In the genomic region with DNA sequence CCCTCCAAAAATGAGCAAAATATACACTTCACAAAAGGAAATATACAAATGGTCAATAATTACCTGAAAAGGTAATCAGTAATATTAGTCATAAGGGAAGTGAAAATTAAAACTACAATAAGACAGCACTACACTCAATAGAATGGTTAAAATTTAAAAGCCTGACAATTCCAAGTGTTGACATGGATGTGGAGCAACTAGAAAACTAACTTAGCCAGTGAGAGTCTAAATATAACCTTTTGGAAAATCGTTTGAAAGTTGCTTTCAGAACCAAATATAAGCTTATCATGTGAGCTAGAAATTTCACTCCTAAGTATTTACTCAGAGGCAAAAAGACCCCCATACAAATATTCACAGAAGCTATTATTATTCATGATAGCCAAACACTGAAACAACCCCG, we compare ENCODE assay signal across 25 cellular contexts.
DNase-seq lines count a peak whose midpoint lies in the region; ATAC-seq, FAIRE-seq and TF ChIP-seq lines count a peak whose summit lies in the region.
"Had no signal": no experiment of that assay in that cellular context is flagged by ENCODE, and none has a peak within 500 bp of the region (broad histone marks: within the 10 kb centered on the region; RNA-seq: fewer than 3 reads in every experiment).

No MANE protein-coding gene starts in this region.

- ATAC-seq in HepG2 = no peak
- no peak for ATAC-seq in right lobe of liver
- no peak for ATAC-seq in WTC11
- no peak for ATAC-seq in HG02973 (IDR thresholded peaks at IDR 0.05; ENCODE audit: unreplicated experiment)
- ATAC-seq: GM12878 had no signal

- H3K27me3 ChIP-seq in HepG2 (ENCODE audit: control insufficient read depth in 1 of 2, insufficient read depth in 2 of 2, low read length in 2 of 2) = peaks cover 1 to 66% of the 10 kb centered on the region in 2 experiments; a peak in 3 of 5 replicates
- peaks cover 0 to 14% of the 10 kb centered on the region in 2 donors for H3K27me3 ChIP-seq in right lobe of liver
- H3K27me3 ChIP-seq in BLaER1 = no peaks in the 10 kb centered on the region

- intact Hi-C loops in HepG2 (cut with micrococcal nuclease; ENCODE audit: unreplicated experiment) (no loop called here), right lobe of liver (cut with DNase I) (no loop called here)

- no peaks in the 10 kb centered on the region for H3K79me2 ChIP-seq in HepG2 (ENCODE audit: insufficient read depth, low read length)

- WGBS in HepG2 (ENCODE audit: low lambda C conversion rate) = 50% methylated on average over 2 of the region's 2 CpGs
- 44% methylated on average over 1 of the region's 2 CpGs for WGBS in right lobe of liver (ENCODE audit: insufficient coverage, low coverage, low lambda C conversion rate, missing lambda C conversion rate)

- H4K20me1 ChIP-seq in HepG2 (ENCODE audit: insufficient read depth, low read length) = no peaks in the 10 kb centered on the region
- H4K20me1 ChIP-seq in BLaER1 = no peaks in the 10 kb centered on the region

- POLR2A ChIA-PET in HepG2 (lab: Yijun Ruan, JAX) (no interaction called here), WTC11 (lab: Charles Lee) (no interaction called here)

- H3K4me2 ChIP-seq in HepG2 (ENCODE audit: low read depth, low read length) (no peak overlapping the region), BLaER1 (peak overlapping the region; percentile 94; the same call in 1 of the 2 replicates)

- no peak overlapping the region for H2AFZ ChIP-seq in HepG2 (ENCODE audit: low read length)

- TF ChIP-seq POLR2A in HepG2 (IDR thresholded peaks at IDR 0.05; ENCODE audit: insufficient read depth in 1 of 2, low read depth in 2 of 2, low read length in 2 of 2) = no peak
- no peak for TF ChIP-seq POLR2A in right lobe of liver (IDR thresholded peaks at IDR 0.05)

- in situ Hi-C loops in HepG2 (cut with HindIII; ENCODE audit: extremely low pct_ligation_motif_present, low pct_unique_long_range_greater_than_20kb) = loop anchor here (10.0 kb wide), 1 partner anchor 167 kb away; no protein-coding TSS in a partner anchor

- TF ChIP-seq CTCF in HepG2 (CRISPR knock-in tag; IDR thresholded peaks at IDR 0.05) = no peak
- no peak for TF ChIP-seq CTCF in right lobe of liver (IDR thresholded peaks at IDR 0.05)
- no peak for TF ChIP-seq CTCF in WTC11 (IDR thresholded peaks at IDR 0.05)

- TF ChIP-seq EP300 in HepG2 (IDR thresholded peaks at IDR 0.05; ENCODE audit: low read depth in 2 of 2, low read length in 2 of 2) = no peak
- TF ChIP-seq EP300 in HepG2 (CRISPR knock-in tag; IDR thresholded peaks at IDR 0.05; ENCODE audit: borderline replicate concordance) = no peak

- TF ChIP-seq RAD21 in HepG2 (CRISPR knock-in tag; IDR thresholded peaks at IDR 0.05) = no peak

- peaks cover 32% of the 10 kb centered on the region for H3K27me3 Mint-ChIP-seq in WTC11 (ENCODE audit: low read depth)

- H3K9me3 ChIP-seq in HepG2 (ENCODE audit: low read length) (no peaks in the 10 kb centered on the region), right lobe of liver (no peaks in the 10 kb centered on the region), BLaER1 (peaks cover 10% of the 10 kb centered on the region)

- H3K4me1 Mint-ChIP-seq in WTC11 = peaks cover 11% of the 10 kb centered on the region
- H3K4me1 Mint-ChIP-seq: CD4-positive, alpha-beta memory T cell; CD4-positive, CD25-positive, alpha-beta regulatory T cell had no signal

- DNase-seq in HepG2 (ENCODE audit: low spot score) (no peak), right lobe of liver (no peak), WTC11 (ENCODE audit: low spot score) (no peak), retina (no peak)
- no peak for DNase-seq in activated naive CD4-positive, alpha-beta T cell treated with anti-CD3 and anti-CD28 coated beads, Interleukin-2, amount 50 U/mL, for 16 hours
- DNase-seq: ACHN; C1 segment of cervical spinal cord; CD4-positive, alpha-beta memory T cell; CD4-positive, CD25-positive, alpha-beta regulatory T cell; CD8-positive, alpha-beta memory T cell; COR-L47; DMS 273 treated with DMSO at 0.1 percent for 48 hours; DMS153; DMS53; DMS79; DND-41; EL; GDM1 had no signal

- no peaks in the 10 kb centered on the region for H3K36me3 ChIP-seq in HepG2 (replicated peaks in 1 of 2; ENCODE audit: control insufficient read depth in 1 of 2, insufficient read depth in 2 of 2, low read length in 2 of 2)
- no peaks in the 10 kb centered on the region for H3K36me3 ChIP-seq in right lobe of liver
- H3K36me3 ChIP-seq in BLaER1 = no peaks in the 10 kb centered on the region

- H3K9me3 Mint-ChIP-seq in WTC11 = peaks cover 17% of the 10 kb centered on the region

- no peak for FAIRE-seq in HepG2 (lab: Jason Lieb, UNC)
- FAIRE-seq: GM12878, GM12892, GM18507 had no signal

- H3K27ac ChIP-seq in HepG2 (ENCODE audit: extremely low read length, insufficient read depth, low read length) (no peak overlapping the region), right lobe of liver (no peak overlapping the region), BLaER1 (no peak overlapping the region)
- H3K27ac ChIP-seq: 22Rv1 had no signal

- no TSS peak for BruUV-seq in HepG2 (replicated peaks; lab: Mats Ljungman, UMichigan)

- H3K9ac ChIP-seq in HepG2 (ENCODE audit: insufficient read depth, low read depth, low read length) (no peak overlapping the region), BLaER1 (no peak overlapping the region)

- H3K36me3 Mint-ChIP-seq in WTC11 = peaks cover 9% of the 10 kb centered on the region
- H3K36me3 Mint-ChIP-seq: CD14-positive monocyte; CD4-positive, alpha-beta memory T cell had no signal

- no peaks in the 10 kb centered on the region for H3K4me1 ChIP-seq in HepG2 (ENCODE audit: insufficient read depth, low read length)
- H3K4me1 ChIP-seq in right lobe of liver = no peaks in the 10 kb centered on the region
- H3K4me1 ChIP-seq in BLaER1 = peaks cover 90% of the 10 kb centered on the region

- H3K4me3 Mint-ChIP-seq in WTC11 = no peak overlapping the region
- H3K4me3 Mint-ChIP-seq: CD4-positive, alpha-beta memory T cell; CD8-positive, alpha-beta memory T cell had no signal

- no peak overlapping the region for H3K27ac Mint-ChIP-seq in WTC11
- H3K27ac Mint-ChIP-seq: CD14-positive monocyte; CD4-positive, alpha-beta memory T cell; CD4-positive, CD25-positive, alpha-beta regulatory T cell; CD8-positive, alpha-beta memory T cell had no signal

- H3K4me3 ChIP-seq in HepG2 (replicated peaks in 1 of 3; ENCODE audit: insufficient read depth in 1 of 3, low read depth in 2 of 3, low read length in 3 of 3) (no peak overlapping the region), right lobe of liver (no peak overlapping the region), BLaER1 (no peak overlapping the region)
- H3K4me3 ChIP-seq: GM12878 had no signal

- CTCF ChIA-PET in HepG2 (lab: Yijun Ruan, JAX; ENCODE audit: low intra/inter-chr PET ratio, low total read pairs) = no interaction called here
- CTCF ChIA-PET in WTC11 (lab: Charles Lee) = interaction anchor here (1.3 to 1.9 kb wide), 2 partner anchors 8 to 177 kb away, joined by 3 to 7 read pairs; no protein-coding TSS in a partner anchor

TF ChIP-seq in HepG2, 621 proteins besides CTCF, POLR2A, EP300 and RAD21:
- TF ChIP-seq, protein P1, sequence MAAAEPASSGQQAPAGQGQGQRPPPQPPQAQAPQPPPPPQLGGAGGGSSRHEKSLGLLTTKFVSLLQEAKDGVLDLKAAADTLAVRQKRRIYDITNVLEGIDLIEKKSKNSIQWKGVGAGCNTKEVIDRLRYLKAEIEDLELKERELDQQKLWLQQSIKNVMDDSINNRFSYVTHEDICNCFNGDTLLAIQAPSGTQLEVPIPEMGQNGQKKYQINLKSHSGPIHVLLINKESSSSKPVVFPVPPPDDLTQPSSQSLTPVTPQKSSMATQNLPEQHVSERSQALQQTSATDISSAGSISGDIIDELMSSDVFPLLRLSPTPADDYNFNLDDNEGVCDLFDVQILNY (CRISPR knock-in tag; conservative IDR thresholded peaks at IDR 0.05) = no peak
- TF ChIP-seq ZNF7 (CRISPR knock-in tag; IDR thresholded peaks at IDR 0.05) = peak; percentile 86

TF ChIP-seq in WTC11, 78 proteins besides CTCF, POLR2A, EP300 and RAD21:
- TF ChIP-seq GTF2I (CRISPR knock-in tag; conservative IDR thresholded peaks at IDR 0.05) = 0 out of 2 replicates have a peak, but pooled peaks have one; percentile 7
- TF ChIP-seq, protein P2, sequence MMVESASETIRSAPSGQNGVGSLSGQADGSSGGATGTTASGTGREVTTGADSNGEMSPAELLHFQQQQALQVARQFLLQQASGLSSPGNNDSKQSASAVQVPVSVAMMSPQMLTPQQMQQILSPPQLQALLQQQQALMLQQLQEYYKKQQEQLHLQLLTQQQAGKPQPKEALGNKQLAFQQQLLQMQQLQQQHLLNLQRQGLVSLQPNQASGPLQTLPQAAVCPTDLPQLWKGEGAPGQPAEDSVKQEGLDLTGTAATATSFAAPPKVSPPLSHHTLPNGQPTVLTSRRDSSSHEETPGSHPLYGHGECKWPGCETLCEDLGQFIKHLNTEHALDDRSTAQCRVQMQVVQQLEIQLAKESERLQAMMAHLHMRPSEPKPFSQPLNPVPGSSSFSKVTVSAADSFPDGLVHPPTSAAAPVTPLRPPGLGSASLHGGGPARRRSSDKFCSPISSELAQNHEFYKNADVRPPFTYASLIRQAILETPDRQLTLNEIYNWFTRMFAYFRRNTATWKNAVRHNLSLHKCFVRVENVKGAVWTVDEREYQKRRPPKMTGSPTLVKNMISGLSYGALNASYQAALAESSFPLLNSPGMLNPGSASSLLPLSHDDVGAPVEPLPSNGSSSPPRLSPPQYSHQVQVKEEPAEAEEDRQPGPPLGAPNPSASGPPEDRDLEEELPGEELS (CRISPR knock-in tag; IDR thresholded peaks at IDR 0.05) = no peak
- TF ChIP-seq, protein P3, sequence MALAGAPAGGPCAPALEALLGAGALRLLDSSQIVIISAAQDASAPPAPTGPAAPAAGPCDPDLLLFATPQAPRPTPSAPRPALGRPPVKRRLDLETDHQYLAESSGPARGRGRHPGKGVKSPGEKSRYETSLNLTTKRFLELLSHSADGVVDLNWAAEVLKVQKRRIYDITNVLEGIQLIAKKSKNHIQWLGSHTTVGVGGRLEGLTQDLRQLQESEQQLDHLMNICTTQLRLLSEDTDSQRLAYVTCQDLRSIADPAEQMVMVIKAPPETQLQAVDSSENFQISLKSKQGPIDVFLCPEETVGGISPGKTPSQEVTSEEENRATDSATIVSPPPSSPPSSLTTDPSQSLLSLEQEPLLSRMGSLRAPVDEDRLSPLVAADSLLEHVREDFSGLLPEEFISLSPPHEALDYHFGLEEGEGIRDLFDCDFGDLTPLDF (CRISPR knock-in tag; IDR thresholded peaks at IDR 0.05) = no peak
